21 cellular contexts compared by ENCODE assay signal in the genomic region with DNA sequence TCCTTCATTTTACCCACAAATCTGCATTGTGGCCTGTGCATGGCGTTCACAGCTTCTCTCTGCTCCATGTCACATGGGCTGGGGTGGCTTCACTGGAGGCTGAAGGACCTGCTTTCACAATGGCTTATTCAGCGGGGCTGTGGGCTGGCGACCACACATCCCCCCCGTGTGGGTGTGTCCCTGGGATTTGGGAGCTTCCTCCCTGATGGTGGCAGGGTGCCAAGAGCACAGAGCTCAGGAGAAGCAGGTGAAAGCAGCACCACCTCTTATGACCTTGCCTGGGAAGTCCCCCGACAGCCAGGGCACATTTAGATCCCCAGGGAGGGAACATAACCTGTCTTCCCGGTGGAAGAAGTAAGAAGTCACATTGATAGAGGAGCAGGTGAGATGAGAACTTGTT. TPM values are rescaled to one million over a fixed set of nuclear protein-coding genes. Genes with fewer than 3 reads are reported as not detected.
DNase-seq lines count a peak whose midpoint lies in the region; FAIRE-seq and TF ChIP-seq lines count a peak whose summit lies in the region.
"Had no signal": no experiment of that assay in that cellular context is flagged by ENCODE, and none has a peak within 500 bp of the region (broad histone marks: within the 10 kb centered on the region; RNA-seq: fewer than 3 reads in every experiment).

No MANE protein-coding gene starts in this region.

- H3K23ac ChIP-seq in mesenchymal stem cell (ENCODE audit: low read length in 2 of 2): no peak overlapping the region

- no peak overlapping the region for H3K14ac ChIP-seq in mesenchymal stem cell (ENCODE audit: low read length in 2 of 2)

- H3K9me3 ChIP-seq in mesenchymal stem cell (ENCODE audit: control insufficient read depth, low read length): no peaks in the 10 kb centered on the region
- H3K9me3 ChIP-seq: gastroesophageal sphincter, left ventricle myocardium inferior, pancreas had no signal

- H2BK5ac ChIP-seq in mesenchymal stem cell (ENCODE audit: low read depth, low read length, poor library complexity, severe bottlenecking): no peak overlapping the region

- no peak overlapping the region for H2BK12ac ChIP-seq in mesenchymal stem cell (ENCODE audit: low read length in 2 of 2)

- intact Hi-C loops in posterior vena cava (cut with DNase I): no loop called here

- H3K18ac ChIP-seq in mesenchymal stem cell (ENCODE audit: low read depth in 1 of 2, low read length in 2 of 2): no peak overlapping the region

- peaks cover 5% of the 10 kb centered on the region for H3K4me1 ChIP-seq in mesenchymal stem cell (ENCODE audit: control insufficient read depth, insufficient read depth, low read depth, low read length)

- peak overlapping the region; percentile 28 for H4K8ac ChIP-seq in mesenchymal stem cell (ENCODE audit: low read length)

- no peak for TF ChIP-seq CTCF in foreskin fibroblast (IDR thresholded peaks at IDR 0.05; ENCODE audit: low read depth, low read length)

- H3K36me3 ChIP-seq in mesenchymal stem cell (ENCODE audit: control insufficient read depth in 1 of 2, insufficient read depth in 2 of 2, low read depth in 1 of 2, low read length in 2 of 2): no peaks in the 10 kb centered on the region
- H3K36me3 ChIP-seq: gastroesophageal sphincter, left ventricle myocardium inferior, pancreas had no signal

- WGBS in mesenchymal stem cell: 64% methylated on average over 6 of the region's 6 CpGs

- no peak overlapping the region for H2AK5ac ChIP-seq in mesenchymal stem cell (ENCODE audit: low read length, severe bottlenecking)

- peak; percentile 20 for DNase-seq in DMS153 treated with DMSO at 0.1 percent for 48 hours (lab: John Stamatoyannopoulos, UW; ENCODE audit: unreplicated experiment)
- DNase-seq in HTR-8/SVneo (ENCODE audit: insufficient read length, low spot score): no peak
- DNase-seq in NCI-H69 (lab: John Stamatoyannopoulos, UW): peak; percentile 40
- no peak for DNase-seq in mesenchymal stem cell
- DNase-seq in posterior vena cava (ENCODE audit: low spot score): no peak
- DNase-seq in foreskin fibroblast: no peak
- no peak for DNase-seq in AG20443 (ENCODE audit: low spot score)
- DNase-seq: activated CD4-positive, alpha-beta T cell treated with anti-CD3 and anti-CD28 coated beads for 48 hours; activated CD8-positive, alpha-beta memory T cell treated with anti-CD3 and anti-CD28 coated beads, Interleukin-2, amount 10 ng/mL, durations not matched to agents 7 days and 5 days; CD4-positive, CD25-positive, alpha-beta regulatory T cell; cortex of kidney; hypothalamus; left ventricle myocardium inferior; NCI-H1694 treated with DMSO at 0.1 percent for 48 hours; pancreas; right cardiac atrium; stimulated activated CD4-positive, alpha-beta T cell treated with anti-CD3 and anti-CD28 coated beads, Interleukin-4, amount 100 ng/mL, for 1 hour; stimulated activated naive B cell treated with anti-CD40 and anti-IgM and Interleukin-4, amounts not matched to agents 10 μg/mL and 1 μg/mL and 100 μg/mL, for 72 hours had no signal

- no peaks in the 10 kb centered on the region for H3K79me1 ChIP-seq in mesenchymal stem cell (replicated peaks; ENCODE audit: low read length, poor library complexity, severe bottlenecking)

- no peak overlapping the region for H3K4ac ChIP-seq in mesenchymal stem cell (ENCODE audit: low read depth in 1 of 2, low read length in 2 of 2)

- no peak overlapping the region for H4K91ac ChIP-seq in mesenchymal stem cell (ENCODE audit: low read length)

- no peak overlapping the region for H2AFZ ChIP-seq in mesenchymal stem cell (ENCODE audit: low read depth, low read length)

- no peak overlapping the region for H2BK15ac ChIP-seq in mesenchymal stem cell (ENCODE audit: low read depth, poor library complexity, severe bottlenecking)

- no peak overlapping the region for H3K4me2 ChIP-seq in mesenchymal stem cell (ENCODE audit: low read length, poor library complexity, severe bottlenecking)

- H3K27ac ChIP-seq in mesenchymal stem cell (ENCODE audit: low read length, poor library complexity, severe bottlenecking): no peak overlapping the region
- H3K27ac ChIP-seq: gastroesophageal sphincter, left ventricle myocardium inferior, pancreas, VCaP had no signal

- H2BK120ac ChIP-seq in mesenchymal stem cell (ENCODE audit: low read depth, low read length): no peak overlapping the region

- H3K4me3 ChIP-seq in mesenchymal stem cell (ENCODE audit: insufficient read depth in 1 of 2, low read depth in 1 of 2, low read length in 2 of 2): no peak overlapping the region
- H3K4me3 ChIP-seq in foreskin fibroblast (ENCODE audit: low read depth in 1 of 2, low read length in 2 of 2): no peak overlapping the region
- H3K4me3 ChIP-seq: gastroesophageal sphincter, left ventricle myocardium inferior, pancreas had no signal

- FAIRE-seq in HTR-8/SVneo (lab: Jason Lieb, UNC): peak; percentile 67
- FAIRE-seq: G401.6, pancreas had no signal

- H3K27me3 ChIP-seq in mesenchymal stem cell (ENCODE audit: control insufficient read depth in 1 of 2, insufficient read depth in 1 of 2, low read length in 2 of 2): peaks cover 0 to 7% of the 10 kb centered on the region in 2 experiments
- H3K27me3 ChIP-seq: pancreas had no signal

- H3K9ac ChIP-seq in mesenchymal stem cell (ENCODE audit: low read length): no peak overlapping the region

RNA-seq across cellular contexts. Expression of gene MED10, which starts 5.0 kb away (rescaled TPM):
- polyA plus RNA-seq in mesenchymal stem cell (2013, experiment 1 of 2): 47.4 TPM
- polyA plus RNA-seq in mesenchymal stem cell (2013, experiment 2 of 2): 56.7 TPM
- 10 to 100 TPM; 28.5 to 36.5 TPM for total RNA-seq in posterior vena cava

Comparison
In these comparisons a context has a peak if more than half of its experiments do, and no peak if none do; other contexts are left out.
1. DNase-seq: peak in DMS153 treated with DMSO at 0.1 percent for 48 hours (single experiment) and NCI-H69 (single experiment); none in HTR-8/SVneo (single experiment), mesenchymal stem cell (single experiment), posterior vena cava (single experiment), foreskin fibroblast (0 of 2) and AG20443 (single experiment).